Comparison of ENCODE assay signal across 15 cellular contexts in the genomic region with DNA sequence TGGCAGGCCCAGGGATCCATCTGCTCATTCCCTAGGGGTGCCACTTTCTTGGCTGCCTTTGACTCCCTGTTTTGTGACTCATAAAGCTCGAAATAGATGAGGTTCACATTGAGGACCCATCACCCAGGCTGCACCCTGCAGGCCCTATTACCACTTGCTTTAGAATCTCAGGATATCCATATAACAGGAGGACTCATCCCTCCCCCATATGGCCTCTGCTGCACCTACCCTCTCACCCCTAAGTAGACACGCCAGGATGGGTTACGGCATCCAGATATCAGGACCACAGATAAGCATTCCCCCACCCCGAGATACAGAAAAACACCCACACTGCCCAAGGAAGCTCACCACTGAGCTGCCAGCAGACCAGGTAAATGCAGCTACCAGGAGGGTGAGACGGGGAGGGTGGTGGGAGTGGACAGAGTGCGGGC.
DNase-seq lines count a peak whose midpoint lies in the region; ATAC-seq lines count a peak whose summit lies in the region.
"Had no signal": no experiment of that assay in that cellular context is flagged by ENCODE, and none has a peak within 500 bp of the region (broad histone marks: within the 10 kb centered on the region; RNA-seq: fewer than 3 reads in every experiment).

No MANE protein-coding gene starts in this region.

- peak overlapping the region; percentile 33 for H3K4me2 ChIP-seq in BLaER1

- H3K27me3 ChIP-seq in BLaER1: no peaks in the 10 kb centered on the region
- H3K27me3 ChIP-seq in aorta (ENCODE audit: control insufficient read depth in 1 of 2, insufficient read depth in 2 of 2, low read length in 1 of 2): no peaks in the 10 kb centered on the region
- H3K27me3 ChIP-seq: spleen had no signal

- H3K9me3 ChIP-seq in BLaER1: no peaks in the 10 kb centered on the region
- no peaks in the 10 kb centered on the region for H3K9me3 ChIP-seq in aorta (ENCODE audit: control insufficient read depth, low read length)
- H3K9me3 ChIP-seq: prostate gland, spleen had no signal

- H3K9ac ChIP-seq in BLaER1: no peak overlapping the region

- H3K4me1 ChIP-seq in BLaER1: peaks cover 20% of the 10 kb centered on the region
- H3K4me1 ChIP-seq in aorta (ENCODE audit: control insufficient read depth in 1 of 2, insufficient read depth in 2 of 2, low read length in 2 of 2): no peaks in the 10 kb centered on the region
- H3K4me1 ChIP-seq: prostate gland, spleen had no signal

- H4K20me1 ChIP-seq in BLaER1: no peaks in the 10 kb centered on the region

- H3K27ac ChIP-seq in BLaER1 (no peak overlapping the region), aorta (ENCODE audit: low read depth in 1 of 2, low read length in 2 of 2) (no peak overlapping the region)
- H3K27ac ChIP-seq: prostate gland, spleen had no signal

- H3K4me3 ChIP-seq in BLaER1 (no peak overlapping the region), aorta (ENCODE audit: low read length in 2 of 2) (no peak overlapping the region)
- H3K4me3 ChIP-seq: prostate gland, spleen had no signal

- no peaks in the 10 kb centered on the region for H3K36me3 ChIP-seq in BLaER1
- no peaks in the 10 kb centered on the region for H3K36me3 ChIP-seq in aorta (ENCODE audit: control insufficient read depth in 1 of 2, insufficient read depth in 2 of 2, low read length in 1 of 2)
- H3K36me3 ChIP-seq: prostate gland, spleen had no signal

- intact Hi-C loops in aorta (cut with DNase I): no loop called here

- 89 to 91% methylated on average over 6 of the region's 6 CpGs for WGBS in aorta, 2 donors

- DNase-seq in EL (peak; percentile 55), amniotic epithelial cell (ENCODE audit: low read depth) (peak; percentile 38), myocyte (ENCODE audit: low read depth) (peak; percentile 61), NCI-H510A (lab: John Stamatoyannopoulos, UW) (no peak), aorta (no peak), AML-193 (lab: John Stamatoyannopoulos, UW) (no peak)
- DNase-seq: activated CD4-positive, alpha-beta T cell treated with anti-CD3 and anti-CD28 coated beads, Interleukin-2, amount 50 U/mL, for 48 hours; NCI-H1436 treated with DMSO at 0.1 percent for 48 hours; NCI-H2227 treated with DMSO at 0.1 percent for 48 hours; spleen; stimulated activated CD8-positive, alpha-beta memory T cell treated with anti-CD3 and anti-CD28 coated beads, Interleukin-4, amount 100 ng/mL, for 48 hours; T-helper 1 cell had no signal

- no peak for ATAC-seq in aorta (ENCODE audit: low FRiP score)
- ATAC-seq: naive thymus-derived CD4-positive, alpha-beta T cell had no signal

Comparison
In these comparisons a context has a peak if more than half of its experiments do, and no peak if none do; other contexts are left out.
1. DNase-seq: peak in EL (single experiment), amniotic epithelial cell (single experiment) and myocyte (single experiment); none in NCI-H510A (single experiment), aorta (0 of 2) and AML-193 (0 of 2).